ENCODE assay signal across 8 cellular contexts in the genomic region with DNA sequence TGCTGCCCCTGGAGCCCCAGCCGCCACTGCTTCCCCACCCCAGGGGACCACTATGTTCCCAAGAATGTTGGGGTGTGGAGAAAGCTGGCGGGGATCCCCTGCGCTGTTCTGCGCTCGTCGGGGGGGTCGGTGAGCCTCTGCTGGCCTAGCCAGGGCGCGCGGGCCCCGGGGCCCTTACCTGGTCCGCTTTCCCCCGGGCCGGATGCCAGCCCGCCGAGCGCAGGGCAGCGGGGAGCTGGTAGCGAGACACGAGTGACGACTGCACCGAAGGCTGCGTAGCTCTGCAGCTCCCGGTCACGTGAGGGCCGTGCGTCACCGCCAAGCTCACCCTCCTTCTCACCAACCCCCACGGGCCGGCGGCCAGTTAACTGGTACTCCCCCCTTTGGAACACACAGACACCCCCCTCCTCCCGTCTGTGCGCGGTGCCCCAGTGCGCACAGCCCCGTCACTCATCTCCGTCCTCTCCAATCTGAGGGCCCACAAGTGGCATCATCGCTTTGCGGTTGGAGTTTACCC. TPM values are rescaled to one million over a fixed set of nuclear protein-coding genes. Genes with fewer than 3 reads are reported as not detected.
DNase-seq lines count a peak whose midpoint lies in the region; ATAC-seq, FAIRE-seq and TF ChIP-seq lines count a peak whose summit lies in the region.

A gene (minus strand): TSS at position 254 of the 517 bp plus-strand sequence. CDS start 897 bp downstream, outside the sequence.

- POLR2A ChIA-PET in PC-3 (lab: Charles Lee; ENCODE audit: unreplicated experiment): interaction anchor here (0.6 kb wide), 1 partner anchor 30 kb away, joined by 3 read pairs; no protein-coding TSS in a partner anchor

- peak within 1 kb of the TSS; percentile 50 for H3K4me3 ChIP-seq in PC-3 (ENCODE audit: low read length)

- no peak within 1 kb of the TSS for H3K27ac ChIP-seq in PC-3 (ENCODE audit: low read length)

- peak; percentile 62 for FAIRE-seq in urothelium cell line (lab: Jason Lieb, UNC)

- no peaks in the 10 kb centered on the region for H3K79me2 ChIP-seq in PC-3 (ENCODE audit: low read length)

- no peak for TF ChIP-seq CTCF in PC-3 (conservative IDR thresholded peaks at IDR 0.05; ENCODE audit: low read depth, low read length)

- H3K9ac ChIP-seq in PC-3 (ENCODE audit: low read length): no peak within 1 kb of the TSS

- H3K9me2 ChIP-seq in PC-3 (replicated peaks; ENCODE audit: low read length): no peaks in the 10 kb centered on the region

- no peaks in the 10 kb centered on the region for H4K20me1 ChIP-seq in PC-3 (ENCODE audit: low read length)

- CTCF ChIA-PET in PC-3 (lab: Charles Lee): no interaction called here

- BruUV-seq in PC-3 (replicated peaks; lab: Mats Ljungman, UMichigan): no TSS peak

- H3K9me3 ChIP-seq in PC-3 (ENCODE audit: low read length): no peaks in the 10 kb centered on the region

- H3K36me3 ChIP-seq in PC-3 (ENCODE audit: low read depth, low read length): no peaks in the 10 kb centered on the region

- no peaks in the 10 kb centered on the region for H3K4me1 ChIP-seq in PC-3 (ENCODE audit: insufficient read depth, low read length)

- intact Hi-C loops in PC-3 (cut with micrococcal nuclease): no loop called here

- H3K4me2 ChIP-seq in PC-3 (ENCODE audit: low read length): peak within 1 kb of the TSS; percentile 39

- DNase-seq in A172 (ENCODE audit: low spot score): peak; percentile 32
- peak; percentile 85 for DNase-seq in HT1080 (ENCODE audit: low read depth)
- no peak for DNase-seq in PC-3
- DNase-seq in ecto neural progenitor cell (ENCODE audit: low spot score): peak; percentile 66
- DNase-seq in middle frontal gyrus (ENCODE audit: extremely low spot score, low spot score): peak; percentile 60
- DNase-seq in urothelium cell line (ENCODE audit: low spot score): peak; percentile 75

- no peaks in the 10 kb centered on the region for H3F3A ChIP-seq in PC-3 (ENCODE audit: low read length, unreplicated experiment)

- no peaks in the 10 kb centered on the region for H3K27me3 ChIP-seq in PC-3 (ENCODE audit: low read length)

- H2AFZ ChIP-seq in PC-3 (ENCODE audit: low read length): no peak within 1 kb of the TSS

- ATAC-seq in PC-3 (no peak), GM21528 (IDR thresholded peaks at IDR 0.05; ENCODE audit: low FRiP score, unreplicated experiment) (no peak), HG02884 (IDR thresholded peaks at IDR 0.05; ENCODE audit: unreplicated experiment) (no peak)

RNA-seq across cellular contexts. Expression of the gene that starts here (rescaled TPM):
- 22.1 and 35.8 TPM in 2 replicates for total RNA-seq in A172 (2014; rRNA removed; shearing (Covaris generic))
- 112 and 123 TPM in 2 replicates for total RNA-seq in HT1080 (2014; rRNA removed; shearing (Covaris generic))
- 49.3 and 51.3 TPM in 2 replicates for polyA plus RNA-seq in HT1080 (2015; cell fraction: cytosol; rRNA removed)
- polyA plus RNA-seq in HT1080 (2015; cell fraction: nucleus; rRNA removed): 15.6 and 22.5 TPM in 2 replicates
- 4.0 and 4.5 TPM in 2 replicates for total RNA-seq in PC-3 (2014; rRNA removed)
